Comparison of ENCODE assay signal across 8 cellular contexts in the genomic region with DNA sequence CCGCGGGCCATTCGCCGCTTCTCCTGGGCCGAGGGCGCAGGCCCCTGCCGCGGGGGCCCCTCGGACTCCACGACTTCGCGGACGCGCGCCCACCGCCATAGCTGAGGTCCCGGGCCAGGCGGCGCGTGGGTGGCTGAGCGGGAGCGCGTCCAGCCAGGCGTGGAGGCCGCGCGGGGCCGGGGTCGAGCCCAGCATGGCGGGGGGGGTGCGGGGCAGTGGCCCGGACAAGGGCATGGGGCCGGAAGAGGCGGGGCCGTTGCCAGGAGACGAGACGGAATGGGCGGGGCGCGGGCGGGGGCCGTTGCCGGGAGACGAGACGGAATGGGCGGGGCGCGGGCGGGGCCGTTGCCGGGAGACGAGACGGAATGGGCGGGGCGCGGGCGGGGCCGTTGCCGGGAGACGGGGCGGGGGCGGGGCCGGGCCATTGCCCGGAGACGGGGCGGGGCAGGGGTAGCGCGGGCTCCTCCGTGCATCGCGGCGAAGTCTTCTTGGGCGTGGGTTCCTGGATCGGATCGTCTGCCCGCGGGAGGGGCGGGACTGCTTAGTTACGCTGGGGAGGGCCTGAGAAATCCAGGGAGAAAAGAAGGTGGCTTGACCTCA. TPM values are rescaled to one million over a fixed set of nuclear protein-coding genes. Genes with fewer than 3 reads are reported as not detected.
DNase-seq lines count a peak whose midpoint lies in the region; ATAC-seq and TF ChIP-seq lines count a peak whose summit lies in the region.

No MANE protein-coding gene starts in this region.

- ATAC-seq in sciatic nerve (peak; percentile 67), GM18870 (IDR thresholded peaks at IDR 0.05; ENCODE audit: unreplicated experiment) (no peak)

- DNase-seq in H4 (ENCODE audit: low spot score) (peak; percentile 40), M059J (ENCODE audit: low read depth) (peak; percentile 54), T1000 (lab: John Stamatoyannopoulos, UW) (peak; percentile 84), anterior cingulate cortex (lab: John Stamatoyannopoulos, UW) (peak in 55 of 58 donors; percentile 12 to 95 (median 76)), hepatic stellate cell (ENCODE audit: low spot score) (peak; percentile 84), sciatic nerve (ENCODE audit: low spot score) (peak; percentile 97)

- intact Hi-C loops in sciatic nerve (cut with DNase I): no loop called here

- peak; percentile 45 for TF ChIP-seq POLR2A in GM10847 (IDR thresholded peaks at IDR 0.05; ENCODE audit: extremely low read depth, insufficient read length)

RNA-seq across cellular contexts. Expression of a gene that starts 14.8 kb away (rescaled TPM):
- 0.50 and 2.8 TPM in 2 replicates for total RNA-seq in H4 (2014; rRNA removed; shearing (Covaris generic))
- 0.02 and 1.3 TPM in 2 replicates for total RNA-seq in M059J (2014; rRNA removed; shearing (Covaris generic))
- total RNA-seq in sciatic nerve: 20.7 TPM

RNA-seq across cellular contexts. Expression of a gene that starts 24.2 kb away (rescaled TPM):
- not detected in 2 replicates for total RNA-seq in H4 (2014; rRNA removed; shearing (Covaris generic))
- not detected in 2 replicates for total RNA-seq in M059J (2014; rRNA removed; shearing (Covaris generic))
- total RNA-seq in sciatic nerve: 3.0 TPM

RNA-seq across cellular contexts. Expression of a gene that starts 31.8 kb away (rescaled TPM):
- not detected in 2 replicates for total RNA-seq in H4 (2014; rRNA removed; shearing (Covaris generic))
- total RNA-seq in M059J (2014; rRNA removed; shearing (Covaris generic)): not detected in 2 replicates
- not detected for total RNA-seq in sciatic nerve

RNA-seq across cellular contexts. Expression of a gene that starts 46.8 kb away (rescaled TPM):
- total RNA-seq in H4 (2014; rRNA removed; shearing (Covaris generic)): 49.1 and 54.5 TPM in 2 replicates
- total RNA-seq in M059J (2014; rRNA removed; shearing (Covaris generic)): 38.6 and 51.9 TPM in 2 replicates
- total RNA-seq in sciatic nerve: 55.9 TPM

RNA-seq across cellular contexts. Expression of a gene that starts 46.9 kb away (rescaled TPM):
- 53.2 and 66.3 TPM in 2 replicates for total RNA-seq in H4 (2014; rRNA removed; shearing (Covaris generic))
- total RNA-seq in M059J (2014; rRNA removed; shearing (Covaris generic)): 32.5 and 33.3 TPM in 2 replicates
- total RNA-seq in sciatic nerve: 27.8 TPM

Comparison
In these comparisons a context has a peak if more than half of its experiments do, and no peak if none do; other contexts are left out.
1. DNase-seq: peak in every context shown above with its lines; median percentile 97 in sciatic nerve; 84 in T1000; 84 in hepatic stellate cell; 76 in anterior cingulate cortex; 54 in M059J; 40 in H4.